ENCODE assay signal across 16 cellular contexts in genomic region chr5:111242606-111243005, GRCh38. TPM values are rescaled to one million over a fixed set of nuclear protein-coding genes. Genes with fewer than 3 reads are reported as not detected.
A peak's percentile ranks its signal among the peaks of the same experiment; 100 is the strongest.
DNase-seq lines count a peak whose midpoint lies in the region; ATAC-seq lines count a peak whose summit lies in the region.
"Had no signal": no experiment of that assay in that cellular context is flagged by ENCODE, and none has a peak within 500 bp of the region (broad histone marks: within the 10 kb centered on the region; RNA-seq: fewer than 3 reads in every experiment).

No MANE protein-coding gene starts in this region.

- H3K27ac Mint-ChIP-seq in activated naive CD4-positive, alpha-beta T cell treated with anti-CD3 and anti-CD28 coated beads for 36 hours: peak overlapping the region; percentile 28
- H3K27ac Mint-ChIP-seq in activated naive CD4-positive, alpha-beta T cell treated with anti-CD3 and anti-CD28 coated beads, Interleukin-2, amount 10 ng/mL, durations not matched to agents 7 days and 5 days: no peak overlapping the region
- H3K27ac Mint-ChIP-seq in activated naive CD8-positive, alpha-beta T cell treated with anti-CD3 and anti-CD28 coated beads for 36 hours: peak overlapping the region; percentile 68
- H3K27ac Mint-ChIP-seq in naive thymus-derived CD8-positive, alpha-beta T cell: peak overlapping the region; percentile 76 to 95 (median 88)

- no peak for ATAC-seq in naive thymus-derived CD8-positive, alpha-beta T cell
- ATAC-seq in Right ventricle myocardium superior (ENCODE audit: poor library complexity): no peak
- ATAC-seq: Right ventricle myocardium inferior had no signal

- intact Hi-C loops in activated naive CD4-positive, alpha-beta T cell treated with anti-CD3 and anti-CD28 coated beads for 36 hours (cut with micrococcal nuclease): no loop called here
- intact Hi-C loops in Right ventricle myocardium superior (cut with DNase I): no loop called here

- H3K36me3 Mint-ChIP-seq in activated naive CD4-positive, alpha-beta T cell treated with anti-CD3 and anti-CD28 coated beads for 36 hours (ENCODE audit: low read depth): peaks cover 3% of the 10 kb centered on the region
- peaks cover 54% of the 10 kb centered on the region for H3K36me3 Mint-ChIP-seq in activated naive CD4-positive, alpha-beta T cell treated with anti-CD3 and anti-CD28 coated beads, Interleukin-2, amount 10 ng/mL, durations not matched to agents 7 days and 5 days
- H3K36me3 Mint-ChIP-seq in activated naive CD8-positive, alpha-beta T cell treated with anti-CD3 and anti-CD28 coated beads for 36 hours: peaks cover 27% of the 10 kb centered on the region
- H3K36me3 Mint-ChIP-seq in naive thymus-derived CD8-positive, alpha-beta T cell: peaks cover 0 to 40% (median 11%) of the 10 kb centered on the region in 3 donors

- CTCF ChIA-PET in activated naive CD4-positive, alpha-beta T cell treated with anti-CD3 and anti-CD28 coated beads for 36 hours (lab: Charles Lee): no interaction called here
- CTCF ChIA-PET in activated naive CD4-positive, alpha-beta T cell treated with anti-CD3 and anti-CD28 coated beads, Interleukin-2, amount 10 ng/mL, durations not matched to agents 7 days and 5 days (lab: Charles Lee): no interaction called here

- H3K4me3 Mint-ChIP-seq in activated naive CD4-positive, alpha-beta T cell treated with anti-CD3 and anti-CD28 coated beads for 36 hours: peak overlapping the region; percentile 46
- H3K4me3 Mint-ChIP-seq in activated naive CD4-positive, alpha-beta T cell treated with anti-CD3 and anti-CD28 coated beads, Interleukin-2, amount 10 ng/mL, durations not matched to agents 7 days and 5 days: no peak overlapping the region
- H3K4me3 Mint-ChIP-seq in activated naive CD8-positive, alpha-beta T cell treated with anti-CD3 and anti-CD28 coated beads for 36 hours: no peak overlapping the region
- H3K4me3 Mint-ChIP-seq in naive thymus-derived CD8-positive, alpha-beta T cell: peak overlapping the region in 9 of 10 donors; percentile 5 to 76 (median 54)

- H3K9me3 Mint-ChIP-seq in activated naive CD4-positive, alpha-beta T cell treated with anti-CD3 and anti-CD28 coated beads for 36 hours: no peaks in the 10 kb centered on the region
- no peaks in the 10 kb centered on the region for H3K9me3 Mint-ChIP-seq in activated naive CD4-positive, alpha-beta T cell treated with anti-CD3 and anti-CD28 coated beads, Interleukin-2, amount 10 ng/mL, durations not matched to agents 7 days and 5 days
- no peaks in the 10 kb centered on the region for H3K9me3 Mint-ChIP-seq in activated naive CD8-positive, alpha-beta T cell treated with anti-CD3 and anti-CD28 coated beads for 36 hours
- H3K9me3 Mint-ChIP-seq in naive thymus-derived CD8-positive, alpha-beta T cell: no peaks in the 10 kb centered on the region

- in situ Hi-C loops in G401 (cut with HindIII; ENCODE audit: low sequenced_read_pairs): no loop called here

- POLR2A ChIA-PET in naive thymus-derived CD8-positive, alpha-beta T cell (lab: Charles Lee): interaction anchor here (1.0 to 9.0 kb wide), 3 partner anchors 12 to 18 kb away, joined by 3 to 107 read pairs (median 3); partner anchors contain the start of gene CAMK4

- peaks cover 82% of the 10 kb centered on the region for H3K4me1 Mint-ChIP-seq in activated naive CD4-positive, alpha-beta T cell treated with anti-CD3 and anti-CD28 coated beads for 36 hours (ENCODE audit: low read depth)
- H3K4me1 Mint-ChIP-seq in activated naive CD4-positive, alpha-beta T cell treated with anti-CD3 and anti-CD28 coated beads, Interleukin-2, amount 10 ng/mL, durations not matched to agents 7 days and 5 days: peaks cover 82% of the 10 kb centered on the region
- H3K4me1 Mint-ChIP-seq in activated naive CD8-positive, alpha-beta T cell treated with anti-CD3 and anti-CD28 coated beads for 36 hours: peaks cover 80% of the 10 kb centered on the region
- peaks cover 35 to 87% (median 86%) of the 10 kb centered on the region in 4 donors for H3K4me1 Mint-ChIP-seq in naive thymus-derived CD8-positive, alpha-beta T cell

- H3K27me3 Mint-ChIP-seq in activated naive CD4-positive, alpha-beta T cell treated with anti-CD3 and anti-CD28 coated beads for 36 hours (ENCODE audit: low read depth): no peaks in the 10 kb centered on the region
- no peaks in the 10 kb centered on the region for H3K27me3 Mint-ChIP-seq in activated naive CD4-positive, alpha-beta T cell treated with anti-CD3 and anti-CD28 coated beads, Interleukin-2, amount 10 ng/mL, durations not matched to agents 7 days and 5 days
- H3K27me3 Mint-ChIP-seq in activated naive CD8-positive, alpha-beta T cell treated with anti-CD3 and anti-CD28 coated beads for 36 hours: no peaks in the 10 kb centered on the region
- no peaks in the 10 kb centered on the region for H3K27me3 Mint-ChIP-seq in naive thymus-derived CD8-positive, alpha-beta T cell

- DNase-seq in activated naive CD4-positive, alpha-beta T cell treated with anti-CD3 and anti-CD28 coated beads for 36 hours: peak; percentile 32
- DNase-seq in activated naive CD4-positive, alpha-beta T cell treated with anti-CD3 and anti-CD28 coated beads, Interleukin-2, amount 10 ng/mL, durations not matched to agents 7 days and 5 days: no peak
- DNase-seq in G401 (ENCODE audit: low spot score) (peak; percentile 39), Right ventricle myocardium superior (no peak), NOMO-1 treated with DMSO at 0.1 percent for 48 hours (lab: John Stamatoyannopoulos, UW; ENCODE audit: unreplicated experiment) (no peak)
- DNase-seq in activated naive CD8-positive, alpha-beta T cell treated with anti-CD3 and anti-CD28 coated beads for 36 hours: no peak
- DNase-seq in naive thymus-derived CD8-positive, alpha-beta T cell: no peak
- no peak for DNase-seq in activated CD8-positive, alpha-beta memory T cell treated with anti-CD3 and anti-CD28 coated beads, Interleukin-2, amount 50 U/mL, for 4 hours
- DNase-seq: DMS53, NCI-H1105, NCI-H1694 treated with DMSO at 0.1 percent for 48 hours, NCI-H2107, NCI-H2227 treated with DMSO at 0.1 percent for 48 hours, NCI-H524, Peyer's patch had no signal

RNA-seq across cellular contexts. Expression of gene CAMK4, which starts 18.4 kb away (rescaled TPM):
- total RNA-seq in activated naive CD4-positive, alpha-beta T cell treated with anti-CD3 and anti-CD28 coated beads for 36 hours: 10 to 100 TPM; 40.6 to 44.4 TPM
- under 0.01 TPM in 1 of 2 replicates, not detected in the other for total RNA-seq in G401 (2014; rRNA removed; shearing (Covaris generic))
- 10 to 100 TPM; 66.6 to 68.0 TPM for total RNA-seq in activated naive CD8-positive, alpha-beta T cell treated with anti-CD3 and anti-CD28 coated beads for 36 hours
- 100 to 1,000 TPM; 274 to 307 TPM for total RNA-seq in naive thymus-derived CD8-positive, alpha-beta T cell
- 100 to 1,000 TPM in 2 of 3 donors, 10 to 100 TPM in 1; 93.3 to 134 (median 128) TPM for polyA plus RNA-seq in naive thymus-derived CD8-positive, alpha-beta T cell
- 0.16 TPM for total RNA-seq in Right ventricle myocardium superior

Comparison
In these comparisons a context has a peak if more than half of its experiments do, and no peak if none do; other contexts are left out.
1. DNase-seq: peak in activated naive CD4-positive, alpha-beta T cell treated with anti-CD3 and anti-CD28 coated beads for 36 hours (single experiment) and G401 (single experiment); none in activated naive CD4-positive, alpha-beta T cell treated with anti-CD3 and anti-CD28 coated beads, Interleukin-2, amount 10 ng/mL, durations not matched to agents 7 days and 5 days (single experiment), activated naive CD8-positive, alpha-beta T cell treated with anti-CD3 and anti-CD28 coated beads for 36 hours (single experiment), naive thymus-derived CD8-positive, alpha-beta T cell (0 of 10), Right ventricle myocardium superior (single experiment), NOMO-1 treated with DMSO at 0.1 percent for 48 hours (single experiment) and activated CD8-positive, alpha-beta memory T cell treated with anti-CD3 and anti-CD28 coated beads, Interleukin-2, amount 50 U/mL, for 4 hours (single experiment).
2. H3K4me3 Mint-ChIP-seq: peak in activated naive CD4-positive, alpha-beta T cell treated with anti-CD3 and anti-CD28 coated beads for 36 hours (single experiment) and naive thymus-derived CD8-positive, alpha-beta T cell (9 of 10); none in activated naive CD4-positive, alpha-beta T cell treated with anti-CD3 and anti-CD28 coated beads, Interleukin-2, amount 10 ng/mL, durations not matched to agents 7 days and 5 days (single experiment) and activated naive CD8-positive, alpha-beta T cell treated with anti-CD3 and anti-CD28 coated beads for 36 hours (single experiment).
3. RNA of gene CAMK4, which starts 18.4 kb away (total RNA-seq): 274 to 307 TPM in naive thymus-derived CD8-positive, alpha-beta T cell, 66.6 to 68.0 TPM in activated naive CD8-positive, alpha-beta T cell treated with anti-CD3 and anti-CD28 coated beads for 36 hours and 40.6 to 44.4 TPM in activated naive CD4-positive, alpha-beta T cell treated with anti-CD3 and anti-CD28 coated beads for 36 hours; 0.16 TPM in Right ventricle myocardium superior (single experiment) and under 0.01 TPM in G401; every median in the first group is over 10 times any median in the second.